ENCODE assay signal across 19 cellular contexts in genomic region chr2:239058746-239059145, GRCh38.
"Had no signal": no experiment of that assay in that cellular context is flagged by ENCODE, and none has a peak within 500 bp of the region (broad histone marks: within the 10 kb centered on the region; RNA-seq: fewer than 3 reads in every experiment).

No MANE protein-coding gene starts in this region.

- H3K36me3 ChIP-seq: ovary, prostate gland had no signal

- H3K27ac ChIP-seq: breast epithelium, colonic mucosa, esophagus squamous epithelium, hepatocyte, left lung, ovary, prostate gland, spleen, thoracic aorta, upper lobe of left lung had no signal

- DNase-seq: activated gamma-delta T cell treated with Interleukin-2 at 50 U/mL for 16 hours; activated T-cell treated with anti-CD3 and anti-CD28 coated beads, Interleukin-2, amount 50 U/mL, for 1 hour; anterior cingulate cortex; colonic mucosa; dorsolateral prefrontal cortex; effector memory CD8-positive, alpha-beta T cell; esophagus squamous epithelium; kidney glomerular epithelial cell; left lung; ovary; spleen; stimulated activated CD4-positive, alpha-beta T cell treated with anti-CD3 and anti-CD28 coated beads, Interleukin-4, amount 100 ng/mL, for 1 hour; stimulated activated naive CD4-positive, alpha-beta T cell treated with Interleukin-2 at 50 U/mL for 16 hours; T1000; upper lobe of left lung had no signal

- H3K79me2 ChIP-seq: hepatocyte had no signal

- H3K4me1 ChIP-seq: breast epithelium, colonic mucosa, esophagus squamous epithelium, prostate gland had no signal

- H3K9me3 ChIP-seq: colonic mucosa, left lung, ovary, prostate gland had no signal

- H2AFZ ChIP-seq: hepatocyte had no signal

- H3K4me3 ChIP-seq: breast epithelium, colonic mucosa, dorsolateral prefrontal cortex, esophagus squamous epithelium, hepatocyte, left lung, ovary, prostate gland, spleen, thoracic aorta, upper lobe of left lung had no signal

- H3K4me2 ChIP-seq: hepatocyte had no signal

- H3K27me3 ChIP-seq: breast epithelium, colonic mucosa, dorsolateral prefrontal cortex, esophagus squamous epithelium, hepatocyte, left lung, ovary, spleen, upper lobe of left lung had no signal
